In the genomic region with DNA sequence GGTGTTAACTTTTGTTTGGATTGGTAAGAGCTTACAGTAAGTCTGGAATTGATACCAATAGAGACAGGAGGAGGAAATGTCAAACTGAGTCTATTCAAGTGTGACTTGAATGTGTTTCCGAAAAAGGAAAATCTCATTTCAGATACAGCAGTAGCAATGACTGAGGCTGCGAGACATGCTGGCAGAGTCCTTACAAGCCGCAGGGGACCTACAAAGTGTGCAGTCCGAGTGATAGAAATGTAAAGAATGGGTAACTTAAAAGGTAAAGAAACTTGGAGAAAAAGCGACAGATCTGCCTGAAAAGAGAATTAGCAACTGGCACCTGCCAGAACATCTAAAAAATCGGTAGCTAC, we compare ENCODE assay signal across 8 cellular contexts.
DNase-seq lines count a peak whose midpoint lies in the region; ATAC-seq and TF ChIP-seq lines count a peak whose summit lies in the region.

No MANE protein-coding gene starts in this region.

- CTCF ChIA-PET in RWPE1 (lab: Yijun Ruan, JAX) = interaction anchor here (0.7 kb wide), 1 partner anchor 520 kb away, joined by 3 read pairs; no protein-coding TSS in a partner anchor

- TF ChIP-seq CTCF in RWPE1 (conservative IDR thresholded peaks at IDR 0.05; ENCODE audit: low read depth) = no peak

- peak; percentile 32 for DNase-seq in ACHN
- DNase-seq in RWPE1 (ENCODE audit: low spot score) = peak; percentile 24
- DNase-seq in SIG-M5 (lab: John Stamatoyannopoulos, UW) = no peak
- DNase-seq in Kasumi-1 (lab: John Stamatoyannopoulos, UW) = no peak

- H3K4me1 ChIP-seq in duodenal mucosa (ENCODE audit: control insufficient read depth in 1 of 2, insufficient read depth in 2 of 2, low read length in 2 of 2) (peaks cover 6% of the 10 kb centered on the region in 2 donors), mucosa of stomach (ENCODE audit: control insufficient read depth, insufficient read depth, low read length) (no peaks in the 10 kb centered on the region)

- H3K9ac ChIP-seq in duodenal mucosa (ENCODE audit: low read depth in 1 of 2, low read length in 2 of 2) = peak overlapping the region; percentile 79
- peak overlapping the region; percentile 82 for H3K9ac ChIP-seq in mucosa of stomach (ENCODE audit: low read length)

- in situ Hi-C loops in ACHN (cut with HindIII; ENCODE audit: low pct_ligation_motif_present, low pct_unique_long_range_greater_than_20kb, low sequenced_read_pairs) = no loop called here

- ATAC-seq in GM18511 (IDR thresholded peaks at IDR 0.05; ENCODE audit: unreplicated experiment) (peak; percentile 53), HG02973 (IDR thresholded peaks at IDR 0.05; ENCODE audit: unreplicated experiment) (peak; percentile 43)

- H3K9me3 ChIP-seq in duodenal mucosa (ENCODE audit: control insufficient read depth in 1 of 2, low read length in 2 of 2) (no peaks in the 10 kb centered on the region), mucosa of stomach (ENCODE audit: control insufficient read depth, low read length) (no peaks in the 10 kb centered on the region)

- H3K27ac ChIP-seq in RWPE1 (peak overlapping the region; percentile 45; the same call in 1 of the 2 replicates), duodenal mucosa (ENCODE audit: low read depth, low read length) (peak overlapping the region; percentile 26)

- POLR2A ChIA-PET in RWPE1 (lab: Yijun Ruan, JAX; ENCODE audit: low non-redundant PET) = no interaction called here

- peak overlapping the region; percentile 98 for H3K4me3 ChIP-seq in duodenal mucosa (ENCODE audit: low read depth in 1 of 2, low read length in 2 of 2)
- H3K4me3 ChIP-seq in mucosa of stomach (ENCODE audit: low read length) = peak overlapping the region; percentile 71

- peaks cover 5 to 15% of the 10 kb centered on the region in 2 donors for H3K36me3 ChIP-seq in duodenal mucosa (ENCODE audit: control insufficient read depth in 1 of 2, insufficient read depth in 2 of 2, low read length in 2 of 2)
- no peaks in the 10 kb centered on the region for H3K36me3 ChIP-seq in mucosa of stomach (ENCODE audit: control insufficient read depth, insufficient read depth, low read length)

- no peaks in the 10 kb centered on the region for H3K27me3 ChIP-seq in duodenal mucosa (ENCODE audit: control insufficient read depth in 1 of 2, insufficient read depth in 2 of 2, low read length in 2 of 2)
- H3K27me3 ChIP-seq in mucosa of stomach (ENCODE audit: control insufficient read depth, insufficient read depth, low read length) = no peaks in the 10 kb centered on the region

Comparison
In these comparisons a context has a peak if more than half of its experiments do, and no peak if none do; other contexts are left out.
1. DNase-seq: peak in ACHN (single experiment) and RWPE1 (single experiment); none in SIG-M5 (single experiment) and Kasumi-1 (0 of 2).